Comparison of ENCODE assay signal across 12 cellular contexts in genomic region chr15:65903296-65904073, GRCh38. TPM values are rescaled to one million over a fixed set of nuclear protein-coding genes. Genes with fewer than 3 reads are reported as not detected.
A peak's percentile ranks its signal among the peaks of the same experiment; 100 is the strongest.
DNase-seq lines count a peak whose midpoint lies in the region; ATAC-seq and TF ChIP-seq lines count a peak whose summit lies in the region.
"Had no signal": no experiment of that assay in that cellular context is flagged by ENCODE, and none has a peak within 500 bp of the region (broad histone marks: within the 10 kb centered on the region; RNA-seq: fewer than 3 reads in every experiment).

No MANE protein-coding gene starts in this region.

- intact Hi-C loops in esophagus squamous epithelium (cut with DNase I): no loop called here

- H3K27ac Mint-ChIP-seq in nephron progenitor cell: peak overlapping the region; percentile 41
- no peak overlapping the region for H3K27ac Mint-ChIP-seq in activated naive CD8-positive, alpha-beta T cell treated with anti-CD3 and anti-CD28 coated beads, Interleukin-2, amount 50 U/mL, for 24 hours

- H3K9me3 ChIP-seq in esophagus squamous epithelium: no peaks in the 10 kb centered on the region

- H3K36me3 ChIP-seq in esophagus squamous epithelium: peaks cover 3 to 83% (median 5%) of the 10 kb centered on the region in 3 donors

- H3K4me1 ChIP-seq in esophagus squamous epithelium: peaks cover 15 to 59% (median 16%) of the 10 kb centered on the region in 3 donors

- H3K9me3 Mint-ChIP-seq in nephron progenitor cell: no peaks in the 10 kb centered on the region
- no peaks in the 10 kb centered on the region for H3K9me3 Mint-ChIP-seq in activated naive CD8-positive, alpha-beta T cell treated with anti-CD3 and anti-CD28 coated beads, Interleukin-2, amount 50 U/mL, for 24 hours

- peaks cover 3% of the 10 kb centered on the region for H3K27me3 Mint-ChIP-seq in nephron progenitor cell (ENCODE audit: low read depth, poor library complexity)
- H3K27me3 Mint-ChIP-seq in activated naive CD8-positive, alpha-beta T cell treated with anti-CD3 and anti-CD28 coated beads, Interleukin-2, amount 50 U/mL, for 24 hours: no peaks in the 10 kb centered on the region

- H3K27me3 ChIP-seq in esophagus squamous epithelium: no peaks in the 10 kb centered on the region

- H3K4me3 Mint-ChIP-seq in nephron progenitor cell: no peak overlapping the region
- H3K4me3 Mint-ChIP-seq in activated naive CD8-positive, alpha-beta T cell treated with anti-CD3 and anti-CD28 coated beads, Interleukin-2, amount 50 U/mL, for 24 hours: no peak overlapping the region

- peak; percentile 78 for DNase-seq in EL
- DNase-seq in LHCN-M2 (ENCODE audit: low read depth): peak; percentile 35
- peak; percentile 88 for DNase-seq in choroid plexus epithelial cell (ENCODE audit: low read depth)
- no peak for DNase-seq in nephron progenitor cell
- no peak for DNase-seq in esophagus squamous epithelium (lab: John Stamatoyannopoulos, UW)
- no peak for DNase-seq in activated CD4-positive, alpha-beta T cell treated with anti-CD3 and anti-CD28 coated beads, Interleukin-2, amount 50 U/mL, for 48 hours
- no peak for DNase-seq in activated naive CD8-positive, alpha-beta T cell treated with anti-CD3 and anti-CD28 coated beads, Interleukin-2, amount 50 U/mL, for 24 hours
- DNase-seq: activated T-cell treated with anti-CD3 and anti-CD28 coated beads for 4 hours, anterior cingulate cortex, DMS53, NCI-H2029 had no signal

- 80 to 85% methylated on average over 6 of the region's 6 CpGs for WGBS in esophagus squamous epithelium, 2 donors

- H3K4me1 Mint-ChIP-seq in nephron progenitor cell: peaks cover 10% of the 10 kb centered on the region
- peaks cover 18% of the 10 kb centered on the region for H3K4me1 Mint-ChIP-seq in activated naive CD8-positive, alpha-beta T cell treated with anti-CD3 and anti-CD28 coated beads, Interleukin-2, amount 50 U/mL, for 24 hours

- no peak for TF ChIP-seq CTCF in choroid plexus epithelial cell (conservative IDR thresholded peaks at IDR 0.05; ENCODE audit: low read depth, low read length)
- TF ChIP-seq CTCF in nephron progenitor cell (IDR thresholded peaks at IDR 0.05): no peak
- no peak for TF ChIP-seq CTCF in esophagus squamous epithelium (IDR thresholded peaks at IDR 0.05)

- H3K4me3 ChIP-seq in choroid plexus epithelial cell (ENCODE audit: low read depth, low read length): no peak overlapping the region
- H3K4me3 ChIP-seq in esophagus squamous epithelium: no peak overlapping the region

- TF ChIP-seq POLR2A in esophagus squamous epithelium (IDR thresholded peaks at IDR 0.05): no peak

- ATAC-seq in GM18861 (IDR thresholded peaks at IDR 0.05; ENCODE audit: unreplicated experiment): no peak
- ATAC-seq in activated naive CD8-positive, alpha-beta T cell treated with anti-CD3 and anti-CD28 coated beads, Interleukin-2, amount 50 U/mL, for 24 hours: no peak

- peaks cover 32% of the 10 kb centered on the region for H3K36me3 Mint-ChIP-seq in nephron progenitor cell (ENCODE audit: low read depth)
- H3K36me3 Mint-ChIP-seq in activated naive CD8-positive, alpha-beta T cell treated with anti-CD3 and anti-CD28 coated beads, Interleukin-2, amount 50 U/mL, for 24 hours (ENCODE audit: low read depth): peaks cover 17% of the 10 kb centered on the region

- peak overlapping the region in 1 of 4 donors; percentile 72 for H3K27ac ChIP-seq in esophagus squamous epithelium

RNA-seq across cellular contexts. Expression of gene RAB11A, which starts 34.2 kb away (rescaled TPM):
- total RNA-seq in LHCN-M2 (2014; rRNA removed) (219 and 243 TPM in 2 replicates), esophagus squamous epithelium (100 to 1,000 TPM; 246 to 604 (median 518) TPM)
- 193 TPM for polyA plus RNA-seq in LHCN-M2 (2012)

Comparison
In these comparisons a context has a peak if more than half of its experiments do, and no peak if none do; other contexts are left out.
1. DNase-seq: peak in EL (single experiment), LHCN-M2 (single experiment) and choroid plexus epithelial cell (single experiment); none in nephron progenitor cell (single experiment), esophagus squamous epithelium (single experiment), activated CD4-positive, alpha-beta T cell treated with anti-CD3 and anti-CD28 coated beads, Interleukin-2, amount 50 U/mL, for 48 hours (0 of 2) and activated naive CD8-positive, alpha-beta T cell treated with anti-CD3 and anti-CD28 coated beads, Interleukin-2, amount 50 U/mL, for 24 hours (single experiment).